Comparison of ENCODE assay signal across 1 cellular context in the genomic region with DNA sequence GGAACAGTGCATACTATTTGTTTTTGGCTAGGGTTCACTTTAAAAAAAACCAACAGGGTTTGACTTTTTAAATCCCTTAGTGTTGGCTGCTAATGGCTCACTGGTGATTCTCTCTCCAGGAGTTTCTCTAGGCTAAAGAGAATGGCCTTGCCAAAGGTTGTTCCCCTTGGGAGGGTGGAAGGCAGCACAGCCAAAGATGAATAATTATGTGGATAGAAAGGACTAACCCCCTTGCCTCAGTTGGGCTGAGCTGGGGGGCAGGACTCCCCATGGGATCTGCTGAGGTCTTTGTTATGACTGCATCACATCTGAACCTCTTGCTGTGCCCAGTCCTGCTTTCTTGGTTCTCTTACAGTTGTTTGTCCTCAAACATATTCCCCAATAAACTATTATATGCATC.
TF ChIP-seq lines count a peak whose summit lies in the region.

No MANE protein-coding gene starts in this region.

TF ChIP-seq in GM23338, 12 proteins besides CTCF, POLR2A, EP300 and RAD21 (continued from another document):
- TF ChIP-seq, protein P1, sequence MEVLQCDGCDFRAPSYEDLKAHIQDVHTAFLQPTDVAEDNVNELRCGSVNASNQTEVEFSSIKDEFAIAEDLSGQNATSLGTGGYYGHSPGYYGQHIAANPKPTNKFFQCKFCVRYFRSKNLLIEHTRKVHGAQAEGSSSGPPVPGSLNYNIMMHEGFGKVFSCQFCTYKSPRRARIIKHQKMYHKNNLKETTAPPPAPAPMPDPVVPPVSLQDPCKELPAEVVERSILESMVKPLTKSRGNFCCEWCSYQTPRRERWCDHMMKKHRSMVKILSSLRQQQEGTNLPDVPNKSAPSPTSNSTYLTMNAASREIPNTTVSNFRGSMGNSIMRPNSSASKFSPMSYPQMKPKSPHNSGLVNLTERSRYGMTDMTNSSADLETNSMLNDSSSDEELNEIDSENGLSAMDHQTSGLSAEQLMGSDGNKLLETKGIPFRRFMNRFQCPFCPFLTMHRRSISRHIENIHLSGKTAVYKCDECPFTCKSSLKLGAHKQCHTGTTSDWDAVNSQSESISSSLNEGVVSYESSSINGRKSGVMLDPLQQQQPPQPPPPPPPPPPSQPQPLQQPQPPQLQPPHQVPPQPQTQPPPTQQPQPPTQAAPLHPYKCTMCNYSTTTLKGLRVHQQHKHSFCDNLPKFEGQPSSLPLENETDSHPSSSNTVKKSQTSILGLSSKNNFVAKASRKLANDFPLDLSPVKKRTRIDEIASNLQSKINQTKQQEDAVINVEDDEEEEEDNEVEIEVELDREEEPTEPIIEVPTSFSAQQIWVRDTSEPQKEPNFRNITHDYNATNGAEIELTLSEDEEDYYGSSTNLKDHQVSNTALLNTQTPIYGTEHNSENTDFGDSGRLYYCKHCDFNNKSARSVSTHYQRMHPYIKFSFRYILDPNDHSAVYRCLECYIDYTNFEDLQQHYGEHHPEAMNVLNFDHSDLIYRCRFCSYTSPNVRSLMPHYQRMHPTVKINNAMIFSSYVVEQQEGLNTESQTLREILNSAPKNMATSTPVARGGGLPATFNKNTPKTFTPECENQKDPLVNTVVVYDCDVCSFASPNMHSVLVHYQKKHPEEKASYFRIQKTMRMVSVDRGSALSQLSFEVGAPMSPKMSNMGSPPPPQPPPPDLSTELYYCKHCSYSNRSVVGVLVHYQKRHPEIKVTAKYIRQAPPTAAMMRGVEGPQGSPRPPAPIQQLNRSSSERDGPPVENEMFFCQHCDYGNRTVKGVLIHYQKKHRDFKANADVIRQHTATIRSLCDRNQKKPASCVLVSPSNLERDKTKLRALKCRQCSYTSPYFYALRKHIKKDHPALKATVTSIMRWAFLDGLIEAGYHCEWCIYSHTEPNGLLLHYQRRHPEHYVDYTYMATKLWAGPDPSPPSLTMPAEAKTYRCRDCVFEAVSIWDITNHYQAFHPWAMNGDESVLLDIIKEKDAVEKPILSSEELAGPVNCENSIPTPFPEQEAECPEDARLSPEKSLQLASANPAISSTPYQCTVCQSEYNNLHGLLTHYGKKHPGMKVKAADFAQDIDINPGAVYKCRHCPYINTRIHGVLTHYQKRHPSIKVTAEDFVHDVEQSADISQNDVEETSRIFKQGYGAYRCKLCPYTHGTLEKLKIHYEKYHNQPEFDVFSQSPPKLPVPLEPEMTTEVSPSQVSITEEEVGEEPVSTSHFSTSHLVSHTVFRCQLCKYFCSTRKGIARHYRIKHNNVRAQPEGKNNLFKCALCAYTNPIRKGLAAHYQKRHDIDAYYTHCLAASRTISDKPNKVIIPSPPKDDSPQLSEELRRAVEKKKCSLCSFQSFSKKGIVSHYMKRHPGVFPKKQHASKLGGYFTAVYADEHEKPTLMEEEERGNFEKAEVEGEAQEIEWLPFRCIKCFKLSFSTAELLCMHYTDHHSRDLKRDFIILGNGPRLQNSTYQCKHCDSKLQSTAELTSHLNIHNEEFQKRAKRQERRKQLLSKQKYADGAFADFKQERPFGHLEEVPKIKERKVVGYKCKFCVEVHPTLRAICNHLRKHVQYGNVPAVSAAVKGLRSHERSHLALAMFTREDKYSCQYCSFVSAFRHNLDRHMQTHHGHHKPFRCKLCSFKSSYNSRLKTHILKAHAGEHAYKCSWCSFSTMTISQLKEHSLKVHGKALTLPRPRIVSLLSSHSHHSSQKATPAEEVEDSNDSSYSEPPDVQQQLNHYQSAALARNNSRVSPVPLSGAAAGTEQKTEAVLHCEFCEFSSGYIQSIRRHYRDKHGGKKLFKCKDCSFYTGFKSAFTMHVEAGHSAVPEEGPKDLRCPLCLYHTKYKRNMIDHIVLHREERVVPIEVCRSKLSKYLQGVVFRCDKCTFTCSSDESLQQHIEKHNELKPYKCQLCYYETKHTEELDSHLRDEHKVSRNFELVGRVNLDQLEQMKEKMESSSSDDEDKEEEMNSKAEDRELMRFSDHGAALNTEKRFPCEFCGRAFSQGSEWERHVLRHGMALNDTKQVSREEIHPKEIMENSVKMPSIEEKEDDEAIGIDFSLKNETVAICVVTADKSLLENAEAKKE (CRISPR knock-in tag; IDR thresholded peaks at IDR 0.05): no peak
- no peak for TF ChIP-seq POLR2AphosphoS5 (IDR thresholded peaks at IDR 0.05; ENCODE audit: low read depth)
- TF ChIP-seq, protein P2, sequence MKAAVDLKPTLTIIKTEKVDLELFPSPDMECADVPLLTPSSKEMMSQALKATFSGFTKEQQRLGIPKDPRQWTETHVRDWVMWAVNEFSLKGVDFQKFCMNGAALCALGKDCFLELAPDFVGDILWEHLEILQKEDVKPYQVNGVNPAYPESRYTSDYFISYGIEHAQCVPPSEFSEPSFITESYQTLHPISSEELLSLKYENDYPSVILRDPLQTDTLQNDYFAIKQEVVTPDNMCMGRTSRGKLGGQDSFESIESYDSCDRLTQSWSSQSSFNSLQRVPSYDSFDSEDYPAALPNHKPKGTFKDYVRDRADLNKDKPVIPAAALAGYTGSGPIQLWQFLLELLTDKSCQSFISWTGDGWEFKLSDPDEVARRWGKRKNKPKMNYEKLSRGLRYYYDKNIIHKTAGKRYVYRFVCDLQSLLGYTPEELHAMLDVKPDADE (IDR thresholded peaks at IDR 0.05): no peak
- TF ChIP-seq ZNF331 (CRISPR knock-in tag; IDR thresholded peaks at IDR 0.05; ENCODE audit: low read depth): no peak
